In genomic region chr12:56630180-56630632, GRCh38 we compare ENCODE assay signal across 1 cellular context.
TF ChIP-seq lines count a peak whose summit lies in the region.

Gene BAZ2A, minus strand, starts transcription at chr12:56630326. Its CDS starts 12,796 bp downstream, at chr12:56617530.

TF ChIP-seq in HepG2, 621 proteins besides CTCF, POLR2A, EP300 and RAD21 (continued from another document and continues in another):
- TF ChIP-seq HNF1B (CRISPR knock-in tag; IDR thresholded peaks at IDR 0.05) (0 out of 2 replicates have a peak, but pooled peaks have one; percentile 15), E2F5 (CRISPR knock-in tag; conservative IDR thresholded peaks at IDR 0.05) (no peak), AGO2 (optimal IDR thresholded peaks at IDR 0.05; ENCODE audit: low read depth, low read length) (no peak), ZNF317 (CRISPR knock-in tag; IDR thresholded peaks at IDR 0.05) (no peak), ZBTB2 (CRISPR knock-in tag; IDR thresholded peaks at IDR 0.05; ENCODE audit: low read depth) (no peak), ZSCAN22 (CRISPR knock-in tag; IDR thresholded peaks at IDR 0.05) (no peak), RNF2 (conservative IDR thresholded peaks at IDR 0.05; ENCODE audit: low read depth) (no peak), ATF5 (CRISPR knock-in tag; IDR thresholded peaks at IDR 0.05; ENCODE audit: low read depth) (no peak), CREB3 (CRISPR knock-in tag; IDR thresholded peaks at IDR 0.05) (no peak), MNT (IDR thresholded peaks at IDR 0.05) (0 out of 2 replicates have a peak, but pooled peaks have one; percentile 17), ZNF670 (CRISPR knock-in tag; IDR thresholded peaks at IDR 0.05; ENCODE audit: borderline replicate concordance) (0 out of 2 replicates have a peak, but pooled peaks have one; percentile 47), ZNF563 (CRISPR knock-in tag; IDR thresholded peaks at IDR 0.05) (no peak; the same call in 1 of the 2 replicates), FOXP4 (CRISPR knock-in tag; IDR thresholded peaks at IDR 0.05) (no peak), TEAD2 (CRISPR knock-in tag; IDR thresholded peaks at IDR 0.05) (no peak), ATM (IDR thresholded peaks at IDR 0.05; ENCODE audit: borderline replicate concordance) (no peak), ZNF276 (CRISPR knock-in tag; IDR thresholded peaks at IDR 0.05; ENCODE audit: low read depth) (no peak), MXD1 (CRISPR knock-in tag; IDR thresholded peaks at IDR 0.05) (no peak), SP4 (CRISPR knock-in tag; IDR thresholded peaks at IDR 0.05) (peak; percentile 81), KDM4B (CRISPR knock-in tag; IDR thresholded peaks at IDR 0.05) (peak; percentile 95; the same call in 1 of the 2 replicates), TAF15 (IDR thresholded peaks at IDR 0.05; ENCODE audit: low read depth, low read length, poor library complexity, severe bottlenecking) (no peak), NFE2L2 (IDR thresholded peaks at IDR 0.05; ENCODE audit: low read length) (no peak), CEBPZ (IDR thresholded peaks at IDR 0.05; ENCODE audit: low read length) (no peak), ZNF33A (CRISPR knock-in tag; IDR thresholded peaks at IDR 0.05; ENCODE audit: borderline replicate concordance) (no peak), DRAP1 (CRISPR knock-in tag; IDR thresholded peaks at IDR 0.05) (peak; percentile 20; the same call in 1 of the 2 replicates), FIP1L1 (IDR thresholded peaks at IDR 0.05; ENCODE audit: borderline replicate concordance, insufficient read depth, low read depth, low read length) (no peak), THAP8 (CRISPR knock-in tag; IDR thresholded peaks at IDR 0.05; ENCODE audit: borderline replicate concordance) (no peak), ZNF720 (CRISPR knock-in tag; IDR thresholded peaks at IDR 0.05) (no peak), ESRRA (CRISPR knock-in tag; IDR thresholded peaks at IDR 0.05; ENCODE audit: low read depth) (no peak), ZNF512 (CRISPR knock-in tag; IDR thresholded peaks at IDR 0.05) (no peak), RFX5 (IDR thresholded peaks at IDR 0.05; ENCODE audit: low read depth, low read length) (no peak), ZNF12 (CRISPR knock-in tag; IDR thresholded peaks at IDR 0.05) (peak; percentile 58; the same call in 1 of the 2 replicates), KLF16 (CRISPR knock-in tag; IDR thresholded peaks at IDR 0.05) (peak in 1 of 2 experiments; percentile 86; a peak in 2 of 4 replicates), MED1 (CRISPR knock-in tag; IDR thresholded peaks at IDR 0.05) (peak; percentile 60), ZKSCAN8 (CRISPR knock-in tag; IDR thresholded peaks at IDR 0.05; ENCODE audit: borderline replicate concordance) (0 out of 2 replicates have a peak, but pooled peaks have one; percentile 47), ATF3 (CRISPR knock-in tag; IDR thresholded peaks at IDR 0.05) (peak; percentile 60; the same call in 1 of the 2 replicates), ZSCAN30 (CRISPR knock-in tag; IDR thresholded peaks at IDR 0.05) (no peak), CBX5 (CRISPR knock-in tag; IDR thresholded peaks at IDR 0.05; ENCODE audit: borderline replicate concordance) (peak; percentile 64; the same call in 1 of the 2 replicates), E2F2 (CRISPR knock-in tag; IDR thresholded peaks at IDR 0.05; ENCODE audit: borderline replicate concordance) (no peak)
